ENCODE assay signal across 8 cellular contexts in the genomic region with DNA sequence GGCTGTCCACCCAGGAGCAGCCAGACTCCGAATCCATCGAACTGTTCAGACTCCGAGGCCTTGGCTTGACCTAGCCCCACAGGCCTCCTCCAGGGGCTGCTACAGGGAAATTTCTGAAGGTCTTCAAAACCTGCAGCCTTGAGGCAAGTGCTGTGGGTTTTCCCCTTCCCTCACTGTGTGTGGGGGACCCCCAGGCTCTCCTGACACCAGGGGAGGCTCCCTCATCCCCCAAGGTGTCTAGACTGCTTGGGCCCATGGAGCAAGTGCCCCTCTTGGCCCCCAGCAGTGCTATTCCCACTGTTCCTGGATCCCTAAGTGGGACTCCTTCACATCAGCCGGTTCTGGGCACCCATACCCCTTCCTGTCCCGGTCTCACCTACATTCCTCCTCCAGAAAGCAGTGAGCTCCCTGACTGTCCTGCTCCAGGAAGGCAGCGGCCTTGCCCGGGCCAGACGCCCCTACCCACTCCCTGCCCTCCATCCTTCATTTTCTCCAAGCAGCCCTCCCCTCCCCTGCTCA. TPM values are rescaled to one million over a fixed set of nuclear protein-coding genes. Genes with fewer than 3 reads are reported as not detected.
DNase-seq lines count a peak whose midpoint lies in the region; ATAC-seq and FAIRE-seq lines count a peak whose summit lies in the region.

No MANE protein-coding gene starts in this region.

- no peaks in the 10 kb centered on the region for H3K27me3 ChIP-seq in iPS DF 6.9 (ENCODE audit: control insufficient read depth, insufficient read depth, low read length)
- no peaks in the 10 kb centered on the region for H3K27me3 ChIP-seq in small intestine (ENCODE audit: control insufficient read depth in 2 of 2, insufficient read depth in 2 of 2, low read length in 2 of 2)

- H3K4me3 ChIP-seq in iPS DF 6.9 (ENCODE audit: low read length) (peak overlapping the region; percentile 60; the same call in 1 of the 2 replicates), small intestine (ENCODE audit: low read depth in 1 of 2, low read length in 2 of 2) (peak overlapping the region; percentile 41 to 72)

- peak; percentile 7 for ATAC-seq in GM21576 (IDR thresholded peaks at IDR 0.05; ENCODE audit: unreplicated experiment)
- ATAC-seq in activated CD8-positive, alpha-beta T cell treated with anti-CD3 and anti-CD28 coated beads, Interleukin-2, amount 10 ng/mL, durations not matched to agents 7 days and 5 days, result no peak
- no peak for ATAC-seq in GM19452 (IDR thresholded peaks at IDR 0.05; ENCODE audit: unreplicated experiment)

- POLR2A ChIA-PET in activated CD8-positive, alpha-beta T cell treated with anti-CD3 and anti-CD28 coated beads, Interleukin-2, amount 10 ng/mL, durations not matched to agents 7 days and 5 days (lab: Charles Lee), result interaction anchor here (1.3 kb wide), 2 partner anchors 21 to 53 kb away, joined by 3 to 5 read pairs; no protein-coding TSS in a partner anchor

- H3K27ac Mint-ChIP-seq in activated CD8-positive, alpha-beta T cell treated with anti-CD3 and anti-CD28 coated beads, Interleukin-2, amount 10 ng/mL, durations not matched to agents 7 days and 5 days, result peak overlapping the region; percentile 60

- H3K27me3 Mint-ChIP-seq in activated CD8-positive, alpha-beta T cell treated with anti-CD3 and anti-CD28 coated beads, Interleukin-2, amount 10 ng/mL, durations not matched to agents 7 days and 5 days (ENCODE audit: low read depth), result peaks cover 14% of the 10 kb centered on the region

- peaks cover 11% of the 10 kb centered on the region for H3K4me1 Mint-ChIP-seq in activated CD8-positive, alpha-beta T cell treated with anti-CD3 and anti-CD28 coated beads, Interleukin-2, amount 10 ng/mL, durations not matched to agents 7 days and 5 days (ENCODE audit: low read depth)

- CTCF ChIA-PET in activated CD8-positive, alpha-beta T cell treated with anti-CD3 and anti-CD28 coated beads, Interleukin-2, amount 10 ng/mL, durations not matched to agents 7 days and 5 days (lab: Charles Lee), result interaction anchor here (2.4 to 2.9 kb wide), 2 partner anchors 21 to 123 kb away, joined by 13 to 17 read pairs; a partner anchor contains a TSS

- H3K9me3 ChIP-seq in iPS DF 6.9 (ENCODE audit: control insufficient read depth, insufficient read depth, low read length) (no peaks in the 10 kb centered on the region), small intestine (ENCODE audit: control insufficient read depth, low read depth) (no peaks in the 10 kb centered on the region)

- peak overlapping the region; percentile 79 for H3K4me3 Mint-ChIP-seq in activated CD8-positive, alpha-beta T cell treated with anti-CD3 and anti-CD28 coated beads, Interleukin-2, amount 10 ng/mL, durations not matched to agents 7 days and 5 days

- no peak for DNase-seq in activated CD8-positive, alpha-beta T cell treated with anti-CD3 and anti-CD28 coated beads, Interleukin-2, amount 10 ng/mL, durations not matched to agents 7 days and 5 days
- no peak for DNase-seq in iPS DF 6.9 (ENCODE audit: low read depth, low spot score)
- DNase-seq in small intestine, result no peak
- DNase-seq in HPDE6-E6E7 (ENCODE audit: extremely low spot score), result no peak
- no peak for DNase-seq in stimulated activated CD4-positive, alpha-beta T cell treated with anti-CD3 and anti-CD28 coated beads, Interleukin-2, amount 100 ng/mL, for 48 hours
- no peak for DNase-seq in NCI-H526 (lab: John Stamatoyannopoulos, UW)

- no peak for FAIRE-seq in small intestine (lab: Jason Lieb, UNC)

- H3K9me3 Mint-ChIP-seq in activated CD8-positive, alpha-beta T cell treated with anti-CD3 and anti-CD28 coated beads, Interleukin-2, amount 10 ng/mL, durations not matched to agents 7 days and 5 days (ENCODE audit: insufficient read depth), result no peaks in the 10 kb centered on the region

- H3K36me3 ChIP-seq in iPS DF 6.9 (ENCODE audit: control insufficient read depth, insufficient read depth, low read length) (no peaks in the 10 kb centered on the region), small intestine (ENCODE audit: control insufficient read depth in 2 of 2, insufficient read depth in 2 of 2, low read length in 2 of 2) (no peaks in the 10 kb centered on the region)

- H3K4me1 ChIP-seq in iPS DF 6.9 (ENCODE audit: control insufficient read depth, insufficient read depth, low read length), result no peaks in the 10 kb centered on the region
- H3K4me1 ChIP-seq in small intestine (ENCODE audit: control insufficient read depth in 2 of 2, insufficient read depth in 1 of 2, low read depth in 1 of 2, low read length in 1 of 2), result peaks cover 11 to 14% of the 10 kb centered on the region in 2 donors

- H3K36me3 Mint-ChIP-seq in activated CD8-positive, alpha-beta T cell treated with anti-CD3 and anti-CD28 coated beads, Interleukin-2, amount 10 ng/mL, durations not matched to agents 7 days and 5 days (ENCODE audit: low read depth), result no peaks in the 10 kb centered on the region

- WGBS in iPS DF 6.9 (ENCODE audit: insufficient coverage, insufficient read length), result no CpG with 5 or more reads among the region's 8 CpGs
- WGBS in small intestine, 3 donors, result 25 to 37% (median 28%) methylated on average over 8 of the region's 8 CpGs

- no peak overlapping the region for H3K27ac ChIP-seq in iPS DF 6.9 (ENCODE audit: low read length)
- peak overlapping the region; percentile 65 to 72 for H3K27ac ChIP-seq in small intestine (ENCODE audit: low read depth in 1 of 2, low read length in 1 of 2)

RNA-seq across cellular contexts. Expression of a gene that starts 0.8 kb away (rescaled TPM):
- 1 to 10 TPM; 3.2 to 3.3 TPM for total RNA-seq in activated CD8-positive, alpha-beta T cell treated with anti-CD3 and anti-CD28 coated beads, Interleukin-2, amount 10 ng/mL, durations not matched to agents 7 days and 5 days
- 10 to 100 TPM; 10.2 to 53.9 (median 23.5) TPM for polyA plus RNA-seq in small intestine

RNA-seq across cellular contexts. Expression of a gene that starts 15.4 kb away (rescaled TPM):
- total RNA-seq in activated CD8-positive, alpha-beta T cell treated with anti-CD3 and anti-CD28 coated beads, Interleukin-2, amount 10 ng/mL, durations not matched to agents 7 days and 5 days, result 1 to 10 TPM; 7.8 to 9.1 TPM
- 1 to 10 TPM in 1 of 3 donors, under 1 TPM in 1, not detected in 1; 0.67 to 3.2 TPM for polyA plus RNA-seq in small intestine

RNA-seq across cellular contexts. Expression of a gene that starts 31.5 kb away (rescaled TPM):
- total RNA-seq in activated CD8-positive, alpha-beta T cell treated with anti-CD3 and anti-CD28 coated beads, Interleukin-2, amount 10 ng/mL, durations not matched to agents 7 days and 5 days, result 100 to 1,000 TPM; 740 to 781 TPM
- 100 to 1,000 TPM in 1 of 3 donors, 10 to 100 TPM in 2; 30.9 to 248 (median 37.3) TPM for polyA plus RNA-seq in small intestine

RNA-seq across cellular contexts. Expression of a gene that starts 54.9 kb away (rescaled TPM):
- 10 to 100 TPM; 26.2 to 26.7 TPM for total RNA-seq in activated CD8-positive, alpha-beta T cell treated with anti-CD3 and anti-CD28 coated beads, Interleukin-2, amount 10 ng/mL, durations not matched to agents 7 days and 5 days
- polyA plus RNA-seq in small intestine, result 100 to 1,000 TPM in 1 of 3 donors, 10 to 100 TPM in 2; 37.7 to 181 (median 96.2) TPM
